ENCODE assay signal across 9 cellular contexts in genomic region chr17:29614345-29615047, GRCh38. TPM values are rescaled to one million over a fixed set of nuclear protein-coding genes. Genes with fewer than 3 reads are reported as not detected.
A peak's percentile ranks its signal among the peaks of the same experiment; 100 is the strongest.
DNase-seq lines count a peak whose midpoint lies in the region; FAIRE-seq and TF ChIP-seq lines count a peak whose summit lies in the region.
"Had no signal": no experiment of that assay in that cellular context is flagged by ENCODE, and none has a peak within 500 bp of the region (broad histone marks: within the 10 kb centered on the region; RNA-seq: fewer than 3 reads in every experiment).

No MANE protein-coding gene starts in this region.

- H3K9me3 ChIP-seq in keratinocyte (ENCODE audit: control insufficient read depth, low read depth, low read length), result no peaks in the 10 kb centered on the region
- no peaks in the 10 kb centered on the region for H3K9me3 ChIP-seq in transverse colon

- H3K27ac ChIP-seq in keratinocyte (ENCODE audit: control insufficient read depth, insufficient read depth, low read length) (no peak overlapping the region), substantia nigra (ENCODE audit: low read depth, low read length, poor library complexity, severe bottlenecking) (peak overlapping the region; percentile 96), transverse colon (no peak overlapping the region)
- H3K27ac ChIP-seq: SK-N-MC had no signal

- dilution Hi-C loops in keratinocyte (cut with MboI; ENCODE audit: extremely low pct_ligation_motif_present, low sequenced_read_pairs), result no loop called here

- intact Hi-C loops in transverse colon (cut with DNase I; ENCODE audit: low total_unique reads), result no loop called here

- H3K79me2 ChIP-seq in keratinocyte (ENCODE audit: control insufficient read depth, insufficient read depth, low read length), result peaks cover 6% of the 10 kb centered on the region

- peaks cover 11% of the 10 kb centered on the region for H3K36me3 Mint-ChIP-seq in activated T-cell treated with anti-CD3 and anti-CD28 coated beads, Interleukin-2, amount 50 U/mL, for 24 hours (ENCODE audit: low read depth)
- H3K36me3 Mint-ChIP-seq in activated naive CD8-positive, alpha-beta T cell, result no peaks in the 10 kb centered on the region

- H3K9ac ChIP-seq in keratinocyte (ENCODE audit: control insufficient read depth, extremely low read depth, insufficient read depth, low read length), result no peak overlapping the region

- H3K36me3 ChIP-seq in keratinocyte (ENCODE audit: control insufficient read depth in 2 of 2, extremely low read depth in 1 of 2, insufficient read depth in 2 of 2, low read length in 2 of 2) (peaks cover 0 to 4% of the 10 kb centered on the region in 2 experiments), transverse colon (no peaks in the 10 kb centered on the region)

- WGBS in transverse colon (ENCODE audit: low coverage in 1 of 2), 2 donors, result 55 to 68% methylated on average over 4 to 16 of the region's 16 CpGs

- H2AFZ ChIP-seq in keratinocyte (ENCODE audit: control insufficient read depth, low read length), result no peak overlapping the region

- H3K27ac Mint-ChIP-seq in activated T-cell treated with anti-CD3 and anti-CD28 coated beads, Interleukin-2, amount 50 U/mL, for 24 hours, result no peak overlapping the region
- peak overlapping the region; percentile 34 for H3K27ac Mint-ChIP-seq in activated naive CD8-positive, alpha-beta T cell

- no peak for DNase-seq in activated T-cell treated with anti-CD3 and anti-CD28 coated beads, Interleukin-2, amount 50 U/mL, for 24 hours
- no peak for DNase-seq in activated T-cell treated with anti-CD3 and anti-CD28 coated beads, Interleukin-2, amount 50 U/mL, for 1 hour
- DNase-seq in keratinocyte (ENCODE audit: low read depth, low spot score) (no peak), substantia nigra (lab: John Stamatoyannopoulos, UW) (peak in 18 of 49 donors; percentile 18 to 63 (median 38)), transverse colon (no peak), DMS79 (lab: John Stamatoyannopoulos, UW) (no peak), GM20000 (ENCODE audit: low spot score) (no peak)

- in situ Hi-C loops in transverse colon (cut with MboI; ENCODE audit: low pct_ligation_motif_present in 1 of 4, low pct_unique_long_range_greater_than_20kb in 1 of 4, low sequenced_read_pairs in 3 of 4), result loop anchor here in 1 of 4 donors (25.0 kb wide), 1 partner anchor 323 kb away; the partner anchor contains the start of genes EFCAB5 and SSH2

- H4K20me1 ChIP-seq in keratinocyte (ENCODE audit: control insufficient read depth, extremely low read depth, insufficient read depth, low read length), result no peaks in the 10 kb centered on the region

- no peak overlapping the region for H3K4me3 ChIP-seq in keratinocyte (ENCODE audit: control insufficient read depth in 2 of 3, extremely low read depth in 1 of 3, insufficient read depth in 2 of 3, low read depth in 1 of 3, low read length in 3 of 3)
- no peak overlapping the region for H3K4me3 ChIP-seq in transverse colon

- peaks cover 46% of the 10 kb centered on the region for H3K4me1 ChIP-seq in keratinocyte (ENCODE audit: control insufficient read depth, extremely low read depth, insufficient read depth, low read length)
- H3K4me1 ChIP-seq in transverse colon, result peaks cover 41 to 60% (median 54%) of the 10 kb centered on the region in 4 donors

- H3K27me3 ChIP-seq in keratinocyte (ENCODE audit: control insufficient read depth, extremely low read depth, insufficient read depth, low read length) (no peaks in the 10 kb centered on the region), transverse colon (peaks cover 18% of the 10 kb centered on the region)

- H3K4me3 Mint-ChIP-seq in activated T-cell treated with anti-CD3 and anti-CD28 coated beads, Interleukin-2, amount 50 U/mL, for 24 hours, result peak overlapping the region; percentile 81
- peak overlapping the region; percentile 85 for H3K4me3 Mint-ChIP-seq in activated naive CD8-positive, alpha-beta T cell

- H3K4me2 ChIP-seq in keratinocyte (ENCODE audit: control insufficient read depth, extremely low read depth, insufficient read depth, low read depth, low read length), result peak overlapping the region; percentile 72

- no peak for TF ChIP-seq EP300 in transverse colon (IDR thresholded peaks at IDR 0.05; ENCODE audit: low read depth)

- no peak for TF ChIP-seq POLR2A in transverse colon (IDR thresholded peaks at IDR 0.05)

- FAIRE-seq in keratinocyte (lab: Jason Lieb, UNC), result no peak

- H3K9me3 Mint-ChIP-seq in activated T-cell treated with anti-CD3 and anti-CD28 coated beads, Interleukin-2, amount 50 U/mL, for 24 hours, result no peaks in the 10 kb centered on the region
- no peaks in the 10 kb centered on the region for H3K9me3 Mint-ChIP-seq in activated naive CD8-positive, alpha-beta T cell (ENCODE audit: low read depth)

- TF ChIP-seq CTCF in keratinocyte (optimal IDR thresholded peaks at IDR 0.05 in 1 of 3, IDR thresholded peaks at IDR 0.05 in 1 of 3, conservative IDR thresholded peaks at IDR 0.05 in 1 of 3; ENCODE audit: extremely low read depth in 1 of 3, insufficient read depth in 2 of 3, low read length in 3 of 3) (no peak), transverse colon (IDR thresholded peaks at IDR 0.05) (no peak), GM20000 (IDR thresholded peaks at IDR 0.05; ENCODE audit: extremely low read depth, missing control alignments) (no peak)

- peaks cover 44% of the 10 kb centered on the region for H3K4me1 Mint-ChIP-seq in activated T-cell treated with anti-CD3 and anti-CD28 coated beads, Interleukin-2, amount 50 U/mL, for 24 hours (ENCODE audit: low read depth)
- peaks cover 32% of the 10 kb centered on the region for H3K4me1 Mint-ChIP-seq in activated naive CD8-positive, alpha-beta T cell (ENCODE audit: low read depth)

- peaks cover 5% of the 10 kb centered on the region for H3K27me3 Mint-ChIP-seq in activated T-cell treated with anti-CD3 and anti-CD28 coated beads, Interleukin-2, amount 50 U/mL, for 24 hours
- no peaks in the 10 kb centered on the region for H3K27me3 Mint-ChIP-seq in activated naive CD8-positive, alpha-beta T cell

- no peaks in the 10 kb centered on the region for H3K9me1 ChIP-seq in keratinocyte (ENCODE audit: control insufficient read depth, extremely low read depth, insufficient read depth, low read length)

RNA-seq across cellular contexts. Expression of gene CORO6, which starts 8.2 kb away (rescaled TPM):
- 20.5 to 50.9 TPM (median 28.8 TPM) in 3 replicates for polyA plus RNA-seq in keratinocyte
- 6.6 TPM for polyA plus RNA-seq in keratinocyte (2011; ENCODE audit: low read depth)
- polyA plus RNA-seq in keratinocyte (2011; cell fraction: cytosol; rRNA removed), result 9.2 and 10.8 TPM in 2 replicates
- polyA plus RNA-seq in keratinocyte (2011; cell fraction: nucleus; rRNA removed), result 191 and 224 TPM in 2 replicates
- polyA plus RNA-seq in keratinocyte (2012; ENCODE audit: low replicate concordance), result 14.6 and 16.8 TPM in 2 replicates
- polyA minus RNA-seq in keratinocyte, result 34.8 to 68.4 TPM (median 42.9 TPM) in 3 replicates
- polyA minus RNA-seq in keratinocyte (2011; cell fraction: cytosol; rRNA and poly(A)+ RNA removed), result 17.6 TPM
- polyA minus RNA-seq in keratinocyte (2011; cell fraction: nucleus; rRNA and poly(A)+ RNA removed), result 35.6 and 40.7 TPM in 2 replicates
- 10 to 100 TPM; 12.2 to 37.4 (median 13.9) TPM for total RNA-seq in transverse colon

RNA-seq across cellular contexts. Expression of gene ANKRD13B, which starts 21.6 kb away (rescaled TPM):
- polyA plus RNA-seq in keratinocyte, result 3.7 to 6.5 TPM (median 5.0 TPM) in 3 replicates
- 3.7 TPM for polyA plus RNA-seq in keratinocyte (2011; ENCODE audit: low read depth)
- 2.8 and 5.7 TPM in 2 replicates for polyA plus RNA-seq in keratinocyte (2011; cell fraction: cytosol; rRNA removed)
- polyA plus RNA-seq in keratinocyte (2011; cell fraction: nucleus; rRNA removed), result 13.0 and 14.3 TPM in 2 replicates
- 6.7 and 7.8 TPM in 2 replicates for polyA plus RNA-seq in keratinocyte (2012; ENCODE audit: low replicate concordance)
- polyA minus RNA-seq in keratinocyte, result 4.8 to 12.7 TPM (median 5.3 TPM) in 3 replicates
- polyA minus RNA-seq in keratinocyte (2011; cell fraction: cytosol; rRNA and poly(A)+ RNA removed), result 12.9 TPM
- 6.2 and 9.9 TPM in 2 replicates for polyA minus RNA-seq in keratinocyte (2011; cell fraction: nucleus; rRNA and poly(A)+ RNA removed)
- 1 to 10 TPM; 2.9 to 8.6 (median 5.6) TPM for total RNA-seq in transverse colon

RNA-seq across cellular contexts. Expression of gene GIT1, which starts 25.0 kb away (rescaled TPM):
- 35.9 to 42.7 TPM (median 37.9 TPM) in 3 replicates for polyA plus RNA-seq in keratinocyte
- 34.5 TPM for polyA plus RNA-seq in keratinocyte (2011; ENCODE audit: low read depth)
- polyA plus RNA-seq in keratinocyte (2011; cell fraction: cytosol; rRNA removed), result 26.3 and 43.3 TPM in 2 replicates
- 55.9 and 64.8 TPM in 2 replicates for polyA plus RNA-seq in keratinocyte (2011; cell fraction: nucleus; rRNA removed)
- polyA plus RNA-seq in keratinocyte (2012; ENCODE audit: low replicate concordance), result 28.3 and 36.4 TPM in 2 replicates
- 43.0 to 93.0 TPM (median 49.5 TPM) in 3 replicates for polyA minus RNA-seq in keratinocyte
- 58.7 TPM for polyA minus RNA-seq in keratinocyte (2011; cell fraction: cytosol; rRNA and poly(A)+ RNA removed)
- 36.5 and 45.9 TPM in 2 replicates for polyA minus RNA-seq in keratinocyte (2011; cell fraction: nucleus; rRNA and poly(A)+ RNA removed)
- total RNA-seq in transverse colon, result 10 to 100 TPM; 39.2 to 71.8 (median 41.3) TPM

RNA-seq across cellular contexts. Expression of gene TP53I13, which starts 46.0 kb away (rescaled TPM):
- polyA plus RNA-seq in keratinocyte, result 11.9 to 34.7 TPM (median 14.5 TPM) in 3 replicates
- 4.4 TPM for polyA plus RNA-seq in keratinocyte (2011; ENCODE audit: low read depth)
- 5.8 and 16.5 TPM in 2 replicates for polyA plus RNA-seq in keratinocyte (2011; cell fraction: cytosol; rRNA removed)
- 71.4 and 101 TPM in 2 replicates for polyA plus RNA-seq in keratinocyte (2011; cell fraction: nucleus; rRNA removed)
- polyA plus RNA-seq in keratinocyte (2012; ENCODE audit: low replicate concordance), result 17.7 and 24.8 TPM in 2 replicates
- 10.9 to 22.2 TPM (median 13.1 TPM) in 3 replicates for polyA minus RNA-seq in keratinocyte
- 39.5 TPM for polyA minus RNA-seq in keratinocyte (2011; cell fraction: cytosol; rRNA and poly(A)+ RNA removed)
- 21.7 and 26.6 TPM in 2 replicates for polyA minus RNA-seq in keratinocyte (2011; cell fraction: nucleus; rRNA and poly(A)+ RNA removed)
- 100 to 1,000 TPM in 1 of 4 donors, 10 to 100 TPM in 3; 47.8 to 144 (median 87.7) TPM for total RNA-seq in transverse colon

RNA-seq across cellular contexts. Expression of gene ABHD15, which starts 47.7 kb away (rescaled TPM):
- polyA plus RNA-seq in keratinocyte, result 6.2 to 6.9 TPM (median 6.8 TPM) in 3 replicates
- 1.5 TPM for polyA plus RNA-seq in keratinocyte (2011; ENCODE audit: low read depth)
- 5.3 and 5.5 TPM in 2 replicates for polyA plus RNA-seq in keratinocyte (2011; cell fraction: cytosol; rRNA removed)
- polyA plus RNA-seq in keratinocyte (2011; cell fraction: nucleus; rRNA removed), result 11.2 and 11.7 TPM in 2 replicates
- 2.8 and 7.5 TPM in 2 replicates for polyA plus RNA-seq in keratinocyte (2012; ENCODE audit: low replicate concordance)
- polyA minus RNA-seq in keratinocyte, result 9.9 to 13.5 TPM (median 13.0 TPM) in 3 replicates
- polyA minus RNA-seq in keratinocyte (2011; cell fraction: cytosol; rRNA and poly(A)+ RNA removed), result 12.3 TPM
- 12.8 and 13.8 TPM in 2 replicates for polyA minus RNA-seq in keratinocyte (2011; cell fraction: nucleus; rRNA and poly(A)+ RNA removed)
- total RNA-seq in transverse colon, result 10 to 100 TPM; 18.7 to 38.0 (median 24.6) TPM
